ENCODE assay signal across 9 cellular contexts in the genomic region with DNA sequence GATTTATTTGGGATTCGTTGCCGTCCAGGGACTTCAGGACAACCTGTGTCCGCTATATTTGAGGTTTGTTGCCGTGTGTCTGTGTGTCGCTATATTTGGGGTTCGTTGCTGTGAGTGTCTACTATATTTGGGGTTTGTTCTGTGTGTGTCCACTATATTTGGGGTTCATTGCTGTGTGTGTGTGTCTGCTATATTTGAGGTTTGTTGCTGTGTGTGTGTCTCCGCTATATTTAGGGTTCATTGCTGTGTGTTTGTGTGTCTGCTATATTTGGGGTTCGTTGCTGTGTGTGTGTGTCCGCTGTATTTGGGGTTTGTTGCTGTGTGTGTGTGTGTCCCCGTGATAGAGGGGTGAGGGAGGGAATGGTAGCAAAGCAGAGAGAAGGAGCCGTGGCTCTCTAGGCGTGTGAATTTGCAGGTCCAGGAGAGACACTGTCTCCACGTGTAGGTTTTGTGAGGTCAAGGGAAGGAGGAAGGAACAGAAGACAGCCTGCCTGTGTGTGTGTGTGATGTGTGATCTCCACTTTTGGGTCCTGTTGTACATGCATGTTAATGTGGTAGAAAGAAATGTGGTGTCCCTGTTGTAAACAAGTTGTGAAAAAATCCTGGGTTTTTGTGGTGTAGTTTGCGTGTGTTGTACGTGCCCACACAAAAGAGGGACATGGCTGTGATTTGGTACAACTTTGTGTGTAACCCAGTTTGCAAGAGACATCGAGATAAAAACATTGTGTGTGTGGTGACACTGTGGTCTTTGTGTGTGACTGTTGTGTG. TPM values are rescaled to one million over a fixed set of nuclear protein-coding genes. Genes with fewer than 3 reads are reported as not detected.
DNase-seq lines count a peak whose midpoint lies in the region; ATAC-seq and TF ChIP-seq lines count a peak whose summit lies in the region.
"Had no signal": no experiment of that assay in that cellular context is flagged by ENCODE, and none has a peak within 500 bp of the region (broad histone marks: within the 10 kb centered on the region; RNA-seq: fewer than 3 reads in every experiment).

No MANE protein-coding gene starts in this region.

- DNase-seq in HAP-1 (ENCODE audit: low spot score in 2 of 2) (no peak), WERI-Rb-1 (no peak), suprapubic skin (ENCODE audit: low spot score in 2 of 2) (no peak), NCI-H2107 treated with DMSO at 0.1 percent for 48 hours (lab: John Stamatoyannopoulos, UW; ENCODE audit: unreplicated experiment) (no peak), NCI-H1417 treated with DMSO at 0.1 percent for 48 hours (lab: John Stamatoyannopoulos, UW) (no peak)
- DNase-seq: activated effector memory CD4-positive, alpha-beta T cell treated with Interleukin-2 at 50 U/mL for 16 hours had no signal

- H3K27me3 ChIP-seq in HAP-1 (ENCODE audit: low read depth) (no peaks in the 10 kb centered on the region), WERI-Rb-1 (ENCODE audit: insufficient read depth, low read depth, severe bottlenecking) (no peaks in the 10 kb centered on the region), iPS-20b (ENCODE audit: insufficient read depth, low read length) (peaks cover 41% of the 10 kb centered on the region), suprapubic skin (no peaks in the 10 kb centered on the region)

- H3K4me3 ChIP-seq in HAP-1 (peak overlapping the region; percentile 80), WERI-Rb-1 (ENCODE audit: low read depth, low read length) (peak overlapping the region; percentile 73), iPS-20b (ENCODE audit: low read length) (peak overlapping the region; percentile 75), suprapubic skin (peak overlapping the region; percentile 65)

- 52% methylated on average over 16 of the region's 16 CpGs for WGBS in suprapubic skin

- H3K27ac ChIP-seq in WERI-Rb-1, result peak overlapping the region; percentile 82; the same call in 1 of the 2 replicates
- H3K27ac ChIP-seq in iPS-20b (ENCODE audit: low read length), result no peak overlapping the region
- no peak overlapping the region for H3K27ac ChIP-seq in suprapubic skin

- no peaks in the 10 kb centered on the region for H3K36me3 ChIP-seq in HAP-1 (replicated peaks)
- H3K36me3 ChIP-seq in WERI-Rb-1, result no peaks in the 10 kb centered on the region
- H3K36me3 ChIP-seq in iPS-20b (ENCODE audit: insufficient read depth, low read depth, low read length), result no peaks in the 10 kb centered on the region
- H3K36me3 ChIP-seq in suprapubic skin, result no peaks in the 10 kb centered on the region

- peaks cover 9% of the 10 kb centered on the region for H3K4me1 ChIP-seq in HAP-1
- peaks cover 3% of the 10 kb centered on the region; the same call in 1 of the 2 replicates for H3K4me1 ChIP-seq in iPS-20b (ENCODE audit: insufficient read depth, low read length)
- H3K4me1 ChIP-seq in suprapubic skin, result peaks cover 41% of the 10 kb centered on the region

- H3K9me3 ChIP-seq in HAP-1, result no peaks in the 10 kb centered on the region
- H3K9me3 ChIP-seq in WERI-Rb-1 (ENCODE audit: severe bottlenecking), result no peaks in the 10 kb centered on the region
- no peaks in the 10 kb centered on the region for H3K9me3 ChIP-seq in iPS-20b (ENCODE audit: insufficient read depth, low read depth, low read length)
- H3K9me3 ChIP-seq in suprapubic skin, result no peaks in the 10 kb centered on the region

- no peak for TF ChIP-seq EP300 in suprapubic skin (IDR thresholded peaks at IDR 0.05)

- TF ChIP-seq POLR2A in suprapubic skin (IDR thresholded peaks at IDR 0.05), result no peak

- TF ChIP-seq CTCF in WERI-Rb-1 (IDR thresholded peaks at IDR 0.05; ENCODE audit: low read depth, low read length) (no peak), suprapubic skin (IDR thresholded peaks at IDR 0.05) (no peak)

- in situ Hi-C loops in HAP-1 (cut with MboI; ENCODE audit: low sequenced_read_pairs), result no loop called here

- no peak for ATAC-seq in HG02973 (IDR thresholded peaks at IDR 0.05; ENCODE audit: unreplicated experiment)
- ATAC-seq in HG02798 (IDR thresholded peaks at IDR 0.05; ENCODE audit: poor library complexity, unreplicated experiment), result no peak

- peak overlapping the region; percentile 82; the same call in 1 of the 2 replicates for H3K9ac ChIP-seq in iPS-20b (ENCODE audit: low read depth, low read length)

RNA-seq across cellular contexts. Expression of gene ECE1, which starts 56.2 kb away (rescaled TPM):
- total RNA-seq in suprapubic skin, result 10 to 100 TPM; 40.8 to 64.2 (median 55.3) TPM
